In genomic region chr4:166637816-166638215, GRCh38 we compare ENCODE assay signal across 8 cellular contexts.
"Had no signal": no experiment of that assay in that cellular context is flagged by ENCODE, and none has a peak within 500 bp of the region (broad histone marks: within the 10 kb centered on the region; RNA-seq: fewer than 3 reads in every experiment).

No MANE protein-coding gene starts in this region.

- DNase-seq: GM23248, GOT3, H7, H9, HFFc6 had no signal

- H3K36me3 ChIP-seq: HAP-1 had no signal

- H3K9me3 ChIP-seq: HAP-1 had no signal

- H2AFZ ChIP-seq: GM23248, GM23338 had no signal

- ATAC-seq: GM23338, HCT116 had no signal

- H3K27ac ChIP-seq: GM23248 had no signal

- H3K9ac ChIP-seq: GM23248 had no signal

- H3K4me2 ChIP-seq: GM23338 had no signal

- H3K4me3 ChIP-seq: GM23248, GM23338, HAP-1 had no signal

- H3K4me1 ChIP-seq: HAP-1 had no signal
